Comparison of ENCODE assay signal across 21 cellular contexts in genomic region chr4:148243837-148244236, GRCh38.
DNase-seq lines count a peak whose midpoint lies in the region; ATAC-seq and TF ChIP-seq lines count a peak whose summit lies in the region.
"Had no signal": no experiment of that assay in that cellular context is flagged by ENCODE, and none has a peak within 500 bp of the region (broad histone marks: within the 10 kb centered on the region; RNA-seq: fewer than 3 reads in every experiment).

No MANE protein-coding gene starts in this region.

- H3K36me3 ChIP-seq in colonic mucosa (no peaks in the 10 kb centered on the region), mucosa of descending colon (ENCODE audit: low read depth) (no peaks in the 10 kb centered on the region)
- H3K36me3 ChIP-seq: BE2C, BLaER1 had no signal

- no peak overlapping the region for H3K4me3 Mint-ChIP-seq in Calu3 (ENCODE audit: low read depth, unreplicated experiment)
- H3K4me3 Mint-ChIP-seq: CD14-positive monocyte; CD4-positive, alpha-beta memory T cell; CD4-positive, CD25-positive, alpha-beta regulatory T cell; CD8-positive, alpha-beta memory T cell had no signal

- H3K27me3 ChIP-seq in colonic mucosa = no peaks in the 10 kb centered on the region
- H3K27me3 ChIP-seq: BE2C, BLaER1 had no signal

- H3K4me3 ChIP-seq in colonic mucosa (no peak overlapping the region), mucosa of descending colon (no peak overlapping the region)
- H3K4me3 ChIP-seq: BLaER1, GM12878 had no signal

- peak; percentile 83 for ATAC-seq in mucosa of descending colon
- ATAC-seq: GM12878 had no signal

- no TSS peak for BruUV-seq in Calu3 (replicated peaks; lab: Mats Ljungman, UMichigan)

- no peaks in the 10 kb centered on the region for H3K27me3 Mint-ChIP-seq in Calu3 (ENCODE audit: unreplicated experiment)
- H3K27me3 Mint-ChIP-seq: CD4-positive, alpha-beta memory T cell; CD4-positive, CD25-positive, alpha-beta regulatory T cell; CD8-positive, alpha-beta memory T cell had no signal

- H3K4me1 ChIP-seq in colonic mucosa (peaks cover 3% of the 10 kb centered on the region), mucosa of descending colon (ENCODE audit: low read depth) (peaks cover 36% of the 10 kb centered on the region)
- H3K4me1 ChIP-seq: BE2C had no signal

- no peaks in the 10 kb centered on the region for H3K4me1 Mint-ChIP-seq in Calu3 (ENCODE audit: low read depth, unreplicated experiment)
- H3K4me1 Mint-ChIP-seq: CD14-positive monocyte had no signal

- peak overlapping the region in 1 of 2 donors; percentile 9 for H3K9ac ChIP-seq in colonic mucosa (ENCODE audit: low read depth in 2 of 2, low read length in 2 of 2)
- H3K9ac ChIP-seq: BLaER1 had no signal

- TF ChIP-seq CTCF in colonic mucosa (IDR thresholded peaks at IDR 0.05) (no peak), mucosa of descending colon (IDR thresholded peaks at IDR 0.05) (no peak), Calu3 (IDR thresholded peaks at IDR 0.05; ENCODE audit: unreplicated experiment) (no peak)

- H3K27ac ChIP-seq in colonic mucosa = peak overlapping the region; percentile 8
- H3K27ac ChIP-seq: BLaER1 had no signal

- H3K27ac Mint-ChIP-seq in Calu3 (ENCODE audit: unreplicated experiment) = no peak overlapping the region
- H3K27ac Mint-ChIP-seq: CD14-positive monocyte; CD4-positive, CD25-positive, alpha-beta regulatory T cell; CD8-positive, alpha-beta memory T cell had no signal

- peaks cover 5% of the 10 kb centered on the region for H3K36me3 Mint-ChIP-seq in Calu3 (ENCODE audit: insufficient read depth, unreplicated experiment)
- H3K36me3 Mint-ChIP-seq: CD14-positive monocyte had no signal

- H3K9me3 ChIP-seq in colonic mucosa (no peaks in the 10 kb centered on the region), mucosa of descending colon (no peaks in the 10 kb centered on the region)
- H3K9me3 ChIP-seq: BE2C, BLaER1 had no signal

- H3K9me3 Mint-ChIP-seq in Calu3 (ENCODE audit: low read depth, unreplicated experiment) = no peaks in the 10 kb centered on the region
- H3K9me3 Mint-ChIP-seq: CD14-positive monocyte; CD4-positive, alpha-beta memory T cell; CD4-positive, CD25-positive, alpha-beta regulatory T cell; CD8-positive, alpha-beta memory T cell had no signal

- intact Hi-C loops in colonic mucosa (cut with DNase I) = no loop called here
- intact Hi-C loops in mucosa of descending colon (cut with DNase I, micrococcal nuclease) = no loop called here
- intact Hi-C loops in Calu3 (cut with micrococcal nuclease; ENCODE audit: unreplicated experiment) = no loop called here

- CTCF ChIA-PET in Calu3 (lab: Charles Lee) = no interaction called here

- peak; percentile 71 for DNase-seq in NCI-H69 (lab: John Stamatoyannopoulos, UW)
- DNase-seq in colonic mucosa = peak; percentile 33
- peak in 1 of 3 donors; percentile 47 for DNase-seq in mucosa of descending colon
- DNase-seq in DMS53 treated with DMSO at 0.1 percent for 48 hours (lab: John Stamatoyannopoulos, UW; ENCODE audit: unreplicated experiment) = no peak
- no peak for DNase-seq in Calu3
- no peak for DNase-seq in NAMALWA (ENCODE audit: low spot score)
- DNase-seq: 8988T; ACHN; BE2C; C1 segment of cervical spinal cord; CD4-positive, alpha-beta memory T cell; CD4-positive, CD25-positive, alpha-beta regulatory T cell; CD8-positive, alpha-beta memory T cell; COR-L47; DMS79; DND-41; EL; GDM1 had no signal

Comparison
In these comparisons a context has a peak if more than half of its experiments do, and no peak if none do; other contexts are left out.
1. DNase-seq: peak in NCI-H69 (single experiment) and colonic mucosa (single experiment); none in DMS53 treated with DMSO at 0.1 percent for 48 hours (single experiment), Calu3 (single experiment) and NAMALWA (single experiment).